In the genomic region with DNA sequence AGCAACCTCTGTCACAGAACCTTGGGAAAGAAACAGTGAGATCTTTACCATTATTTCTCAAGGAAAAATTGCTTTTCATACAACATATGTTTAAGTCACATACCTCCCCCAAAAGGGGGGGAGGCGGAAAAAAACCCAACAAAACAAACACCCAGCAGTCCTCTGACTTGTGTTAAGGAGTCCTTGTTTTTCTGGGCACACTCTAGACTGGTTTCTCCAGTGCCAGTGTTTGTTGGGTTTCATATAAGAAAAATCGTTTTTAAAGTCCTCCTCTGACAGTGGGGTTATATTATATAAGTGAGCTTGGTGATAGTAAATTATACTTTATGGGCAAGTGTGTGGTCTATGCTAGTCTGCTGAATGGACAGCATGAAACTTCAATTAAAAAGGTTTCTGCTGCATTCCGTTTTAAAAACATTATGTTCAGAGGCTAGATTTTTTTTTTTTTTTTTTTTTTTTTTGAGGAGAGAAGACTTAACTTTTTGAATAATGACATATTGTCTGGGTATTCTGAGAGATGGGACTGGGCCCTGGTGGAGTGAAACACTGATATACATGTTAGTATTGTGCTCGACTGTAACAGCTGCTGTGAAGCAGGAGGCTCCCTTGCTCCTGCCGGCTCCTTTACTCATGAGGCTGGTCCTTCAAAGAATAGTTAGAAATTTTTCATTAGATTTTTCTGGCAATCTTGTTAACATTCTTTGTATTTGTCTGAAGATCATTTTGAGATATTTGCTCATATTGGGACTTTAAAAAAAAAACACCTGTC, we compare ENCODE assay signal across 13 cellular contexts.
DNase-seq lines count a peak whose midpoint lies in the region; TF ChIP-seq lines count a peak whose summit lies in the region.
"Had no signal": no experiment of that assay in that cellular context is flagged by ENCODE, and none has a peak within 500 bp of the region (broad histone marks: within the 10 kb centered on the region; RNA-seq: fewer than 3 reads in every experiment).

No MANE protein-coding gene starts in this region.

- H3K9ac ChIP-seq in endodermal cell (ENCODE audit: extremely low read depth, low read length, poor library complexity, severe bottlenecking): no peak overlapping the region
- H3K9ac ChIP-seq in muscle layer of colon (ENCODE audit: low read length): peak overlapping the region; percentile 18

- TF ChIP-seq POLR2A in testis (IDR thresholded peaks at IDR 0.05): no peak

- peak overlapping the region; percentile 82 for H3K27ac ChIP-seq in endodermal cell (ENCODE audit: low read depth, low read length)
- peak overlapping the region; percentile 65 for H3K27ac ChIP-seq in muscle layer of colon (ENCODE audit: low read depth, low read length)
- H3K27ac ChIP-seq in testis: peak overlapping the region; percentile 48 to 71
- H3K27ac ChIP-seq: PC-9 had no signal

- H3K4me3 ChIP-seq in endodermal cell (ENCODE audit: low read length) (no peak overlapping the region), muscle layer of colon (ENCODE audit: low read depth in 1 of 2, low read length in 2 of 2) (peak overlapping the region; percentile 44 to 54), testis (no peak overlapping the region)
- H3K4me3 ChIP-seq: PC-9 had no signal

- H3K27me3 ChIP-seq in endodermal cell (ENCODE audit: control insufficient read depth, insufficient read depth, low read length, poor library complexity, severe bottlenecking) (no peaks in the 10 kb centered on the region), muscle layer of colon (ENCODE audit: control insufficient read depth in 1 of 2, insufficient read depth in 2 of 2, low read length in 2 of 2) (no peaks in the 10 kb centered on the region), testis (no peaks in the 10 kb centered on the region)

- intact Hi-C loops in testis (cut with DNase I; ENCODE audit: low total_unique reads): no loop called here
- intact Hi-C loops in CD14-positive monocyte (cut with micrococcal nuclease): no loop called here

- H3K4me1 Mint-ChIP-seq in endodermal cell: peaks cover 22% of the 10 kb centered on the region
- H3K4me1 Mint-ChIP-seq in CD14-positive monocyte: peaks cover 24% of the 10 kb centered on the region

- TF ChIP-seq CTCF in endodermal cell (conservative IDR thresholded peaks at IDR 0.05): no peak
- TF ChIP-seq CTCF in testis (IDR thresholded peaks at IDR 0.05): no peak
- no peak for TF ChIP-seq CTCF in CD14-positive monocyte (IDR thresholded peaks at IDR 0.05)

- H3K36me3 Mint-ChIP-seq in endodermal cell (ENCODE audit: low read depth): no peaks in the 10 kb centered on the region
- H3K36me3 Mint-ChIP-seq in CD14-positive monocyte: peaks cover 34 to 52% of the 10 kb centered on the region in 2 donors

- DNase-seq in NCI-H2171 treated with DMSO at 0.1 percent for 48 hours (lab: John Stamatoyannopoulos, UW) (peak; percentile 22), NCI-H2171 (lab: John Stamatoyannopoulos, UW) (no peak), endodermal cell (no peak), testis (no peak), NCI-H2081 treated with DMSO at 0.1 percent for 48 hours (lab: John Stamatoyannopoulos, UW) (no peak), CD14-positive monocyte (ENCODE audit: low spot score) (no peak), A172 (ENCODE audit: low spot score) (no peak)
- DNase-seq: 8988T; activated effector memory CD4-positive, alpha-beta T cell treated with Interleukin-2 at 50 U/mL for 16 hours; effector CD8-positive, alpha-beta T cell; NCI-H2029 treated with DMSO at 0.1 percent for 48 hours; PC-9 had no signal

- H3K9me3 Mint-ChIP-seq in endodermal cell: no peaks in the 10 kb centered on the region
- no peaks in the 10 kb centered on the region for H3K9me3 Mint-ChIP-seq in CD14-positive monocyte

- H3K4me3 Mint-ChIP-seq in endodermal cell (no peak overlapping the region), CD14-positive monocyte (no peak overlapping the region)

- H3K27ac Mint-ChIP-seq in endodermal cell: no peak overlapping the region
- H3K27ac Mint-ChIP-seq in CD14-positive monocyte: no peak overlapping the region

- H3K27me3 Mint-ChIP-seq in endodermal cell (ENCODE audit: insufficient read depth): no peaks in the 10 kb centered on the region
- H3K27me3 Mint-ChIP-seq in CD14-positive monocyte (ENCODE audit: low read depth in 3 of 3): peaks cover 0 to 2% (median 0%) of the 10 kb centered on the region in 3 donors

- 71 to 79% methylated on average over 2 to 5 of the region's 5 CpGs for WGBS in endodermal cell (ENCODE audit: insufficient coverage in 1 of 2, insufficient read length in 1 of 2), 2 experiments
- 48 to 56% methylated on average over 5 of the region's 5 CpGs for WGBS in testis, 2 donors

- no peaks in the 10 kb centered on the region for H3K9me3 ChIP-seq in endodermal cell (ENCODE audit: control insufficient read depth, low read length)
- H3K9me3 ChIP-seq in muscle layer of colon (ENCODE audit: low read length): no peaks in the 10 kb centered on the region
- no peaks in the 10 kb centered on the region for H3K9me3 ChIP-seq in testis

- H3K4me1 ChIP-seq in endodermal cell (ENCODE audit: control insufficient read depth, insufficient read depth, low read length) (peaks cover 3% of the 10 kb centered on the region), muscle layer of colon (ENCODE audit: insufficient read depth, low read length) (peaks cover 38% of the 10 kb centered on the region), testis (peaks cover 10% of the 10 kb centered on the region)

- H3K36me3 ChIP-seq in endodermal cell (ENCODE audit: control insufficient read depth, insufficient read depth, low read length): no peaks in the 10 kb centered on the region
- no peaks in the 10 kb centered on the region for H3K36me3 ChIP-seq in muscle layer of colon (ENCODE audit: insufficient read depth, low read length)
- H3K36me3 ChIP-seq in testis (ENCODE audit: low read depth, missing control alignments): no peaks in the 10 kb centered on the region

Comparison
In these comparisons a context has a peak if more than half of its experiments do, and no peak if none do; other contexts are left out.
1. H3K4me3 ChIP-seq: peak in muscle layer of colon (2 of 2); none in endodermal cell (single experiment) and testis (0 of 2).
2. Peak in every context shown above with its lines, with median percentiles within 50 percentile points of each other: H3K27ac ChIP-seq.